In the genomic region with DNA sequence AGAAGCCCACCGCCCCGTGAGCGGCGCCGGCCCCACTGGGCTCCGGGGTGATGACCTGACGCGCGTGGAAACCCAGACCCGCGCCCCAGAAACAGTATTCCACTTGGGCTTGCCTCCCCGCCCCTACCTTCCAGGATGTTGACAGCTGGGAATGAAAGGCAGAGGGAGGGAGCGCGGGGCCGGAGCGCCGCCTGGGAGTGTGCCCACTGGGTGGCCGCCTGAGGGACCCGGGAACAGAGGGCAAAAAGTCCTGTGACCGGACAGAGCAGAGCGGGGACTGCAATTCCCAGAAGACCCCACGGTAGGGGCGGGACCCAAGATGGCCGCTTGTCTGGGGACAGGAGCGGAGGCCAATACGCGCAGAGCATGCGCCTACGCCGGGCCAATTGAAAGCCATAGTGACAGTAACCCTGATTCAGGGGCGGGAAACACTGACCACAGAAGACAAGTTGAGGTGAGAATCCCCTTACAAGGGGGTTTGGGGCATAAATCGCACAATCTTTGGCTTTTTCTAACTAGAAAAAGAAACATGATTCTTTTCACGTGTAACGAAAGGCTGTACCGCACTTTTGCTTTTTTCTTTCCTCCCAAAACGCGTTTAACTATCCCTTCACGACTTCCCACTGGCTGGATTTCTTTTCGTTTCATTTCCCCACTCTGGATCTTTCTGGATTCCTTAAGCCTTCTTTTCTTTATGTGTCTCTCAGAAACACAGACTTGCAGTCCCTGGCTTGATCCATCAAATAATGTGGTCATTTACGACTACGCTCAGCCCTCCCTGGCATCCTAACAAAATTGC, we compare ENCODE assay signal across 8 cellular contexts. TPM values are rescaled to one million over a fixed set of nuclear protein-coding genes. Genes with fewer than 3 reads are reported as not detected.
DNase-seq lines count a peak whose midpoint lies in the region; ATAC-seq, FAIRE-seq and TF ChIP-seq lines count a peak whose summit lies in the region.

A gene (minus strand): TSS at position 279 of the 799 bp plus-strand sequence.

- peak within 1 kb of the TSS; percentile 93 for H2AFZ ChIP-seq in DND-41 (ENCODE audit: low read depth, low read length)

- H4K20me1 ChIP-seq in DND-41 (ENCODE audit: insufficient read depth, low read length), result no peaks in the 10 kb centered on the region

- H3K36me3 ChIP-seq in DND-41 (ENCODE audit: insufficient read depth, low read length), result no peaks in the 10 kb centered on the region
- H3K36me3 ChIP-seq in esophagus squamous epithelium, result no peaks in the 10 kb centered on the region
- H3K36me3 ChIP-seq in muscle layer of duodenum (ENCODE audit: control insufficient read depth in 1 of 2, insufficient read depth in 2 of 2, low read length in 2 of 2), result no peaks in the 10 kb centered on the region

- peak; percentile 45 for FAIRE-seq in RCC 7860 (lab: Jason Lieb, UNC)

- H3K27me3 Mint-ChIP-seq in activated T-cell treated with anti-CD3 and anti-CD28 coated beads, Interleukin-2, amount 50 U/mL, for 72 hours (ENCODE audit: low read depth), result no peaks in the 10 kb centered on the region

- peaks cover 31% of the 10 kb centered on the region for H3K4me1 ChIP-seq in DND-41 (ENCODE audit: insufficient read depth, low read length)
- H3K4me1 ChIP-seq in esophagus squamous epithelium, result peaks cover 0 to 20% (median 8%) of the 10 kb centered on the region in 3 donors
- peaks cover 7 to 13% of the 10 kb centered on the region in 2 donors for H3K4me1 ChIP-seq in muscle layer of duodenum (ENCODE audit: control insufficient read depth in 1 of 2, insufficient read depth in 2 of 2, low read length in 2 of 2)

- in situ Hi-C loops in KBM-7 (cut with MboI; ENCODE audit: low pct_unique_long_range_greater_than_20kb, low sequenced_read_pairs), result no loop called here

- peak; percentile 100 for ATAC-seq in DND-41 (ENCODE audit: insufficient read depth, low read depth)
- ATAC-seq in GM21723 (IDR thresholded peaks at IDR 0.05; ENCODE audit: unreplicated experiment), result peak; percentile 91
- ATAC-seq in activated T-cell treated with anti-CD3 and anti-CD28 coated beads, Interleukin-2, amount 50 U/mL, for 72 hours (replicated peaks in 1 of 2), result peak; percentile 93 to 95

- no peaks in the 10 kb centered on the region for H3K79me2 ChIP-seq in DND-41 (ENCODE audit: insufficient read depth, low read length)

- intact Hi-C loops in esophagus squamous epithelium (cut with DNase I), result no loop called here

- peak within 1 kb of the TSS; percentile 98 for H3K27ac Mint-ChIP-seq in activated T-cell treated with anti-CD3 and anti-CD28 coated beads, Interleukin-2, amount 50 U/mL, for 72 hours

- peak in 1 of 4 donors; percentile 38 for TF ChIP-seq POLR2A in esophagus squamous epithelium (IDR thresholded peaks at IDR 0.05)

- H3K4me3 ChIP-seq in DND-41 (ENCODE audit: low read depth in 1 of 2, low read length in 2 of 2) (peak within 1 kb of the TSS; percentile 42 to 75; a peak in 3 of 4 replicates), esophagus squamous epithelium (peak within 1 kb of the TSS; percentile 57 to 94 (median 77)), muscle layer of duodenum (ENCODE audit: low read depth in 1 of 2, low read length in 2 of 2) (peak within 1 kb of the TSS; percentile 88 to 99)

- WGBS in esophagus squamous epithelium, 2 donors, result 1 to 2% methylated on average over 16 to 22 of the region's 41 CpGs

- H3K4me3 Mint-ChIP-seq in activated T-cell treated with anti-CD3 and anti-CD28 coated beads, Interleukin-2, amount 50 U/mL, for 72 hours, result peak within 1 kb of the TSS; percentile 79 to 100

- peaks cover 24% of the 10 kb centered on the region for H3K4me1 Mint-ChIP-seq in activated T-cell treated with anti-CD3 and anti-CD28 coated beads, Interleukin-2, amount 50 U/mL, for 72 hours (ENCODE audit: low read depth)

- H3K27me3 ChIP-seq in DND-41 (ENCODE audit: insufficient read depth, low read length, poor library complexity) (no peaks in the 10 kb centered on the region), esophagus squamous epithelium (no peaks in the 10 kb centered on the region), muscle layer of duodenum (ENCODE audit: low read depth, low read length) (no peaks in the 10 kb centered on the region)

- peak within 1 kb of the TSS; percentile 67 for H3K4me2 ChIP-seq in DND-41 (ENCODE audit: insufficient read depth, low read length)

- no peaks in the 10 kb centered on the region for H3K9me3 ChIP-seq in DND-41 (ENCODE audit: insufficient read depth, low read length, severe bottlenecking)
- no peaks in the 10 kb centered on the region for H3K9me3 ChIP-seq in esophagus squamous epithelium
- H3K9me3 ChIP-seq in muscle layer of duodenum (ENCODE audit: control insufficient read depth in 1 of 2, low read length in 2 of 2), result no peaks in the 10 kb centered on the region

- no peaks in the 10 kb centered on the region for H3K9me3 Mint-ChIP-seq in activated T-cell treated with anti-CD3 and anti-CD28 coated beads, Interleukin-2, amount 50 U/mL, for 72 hours

- DNase-seq in DND-41, result peak; percentile 90
- peak; percentile 68 for DNase-seq in KBM-7
- DNase-seq in RCC 7860 (ENCODE audit: low spot score), result peak; percentile 81
- DNase-seq in activated T-cell treated with anti-CD3 and anti-CD28 coated beads, Interleukin-2, amount 50 U/mL, for 72 hours, result peak; percentile 93 to 95
- DNase-seq in esophagus squamous epithelium (lab: John Stamatoyannopoulos, UW), result peak; percentile 71
- DNase-seq in stimulated activated CD8-positive, alpha-beta memory T cell treated with anti-CD3 and anti-CD28 coated beads, Interleukin-7, amount 100 ng/mL, for 24 hours (ENCODE audit: low read depth), result peak; percentile 86

- peaks cover 0 to 2% of the 10 kb centered on the region in 2 donors for H3K36me3 Mint-ChIP-seq in activated T-cell treated with anti-CD3 and anti-CD28 coated beads, Interleukin-2, amount 50 U/mL, for 72 hours (ENCODE audit: insufficient read depth in 2 of 2)

- H3K27ac ChIP-seq in DND-41 (ENCODE audit: low read length) (peak within 1 kb of the TSS; percentile 82), esophagus squamous epithelium (peak within 1 kb of the TSS; percentile 68 to 90 (median 78)), muscle layer of duodenum (ENCODE audit: low read length) (peak within 1 kb of the TSS; percentile 88)

- TF ChIP-seq CTCF in DND-41 (IDR thresholded peaks at IDR 0.05; ENCODE audit: borderline replicate concordance, extremely low read depth, low read length, poor library complexity, severe bottlenecking), result no peak
- peak in 1 of 6 experiments; percentile 5 for TF ChIP-seq CTCF in esophagus squamous epithelium (IDR thresholded peaks at IDR 0.05)

- peak within 1 kb of the TSS; percentile 63 for H3K9ac ChIP-seq in DND-41 (ENCODE audit: low read depth, low read length)

RNA-seq across cellular contexts. Expression of the gene that starts here (rescaled TPM):
- 10 to 100 TPM; 48.2 to 54.9 TPM for total RNA-seq in activated T-cell treated with anti-CD3 and anti-CD28 coated beads, Interleukin-2, amount 50 U/mL, for 72 hours
- 1 to 10 TPM in 3 of 4 donors, under 1 TPM in 1; 0.64 to 5.7 (median 3.1) TPM for total RNA-seq in esophagus squamous epithelium

Comparison
In these comparisons a context has a peak if more than half of its experiments do, and no peak if none do; other contexts are left out.
1. Peak in every context shown above with its lines: DNase-seq, ATAC-seq, H3K4me3 ChIP-seq and H3K27ac ChIP-seq.
2. RNA of the gene that starts here (total RNA-seq): 48.2 to 54.9 TPM in activated T-cell treated with anti-CD3 and anti-CD28 coated beads, Interleukin-2, amount 50 U/mL, for 72 hours; 0.64 to 5.7 TPM in esophagus squamous epithelium; every median in the first group is over 4 times any median in the second.